8 cellular contexts compared by ENCODE assay signal in genomic region chr5:32710335-32710858, GRCh38. TPM values are rescaled to one million over a fixed set of nuclear protein-coding genes. Genes with fewer than 3 reads are reported as not detected.
DNase-seq lines count a peak whose midpoint lies in the region; ATAC-seq, FAIRE-seq and TF ChIP-seq lines count a peak whose summit lies in the region.

No MANE protein-coding gene starts in this region.

- TF ChIP-seq CTCF in astrocyte (IDR thresholded peaks at IDR 0.05; ENCODE audit: insufficient read depth, low read depth, low read length), result no peak
- TF ChIP-seq CTCF in keratinocyte (optimal IDR thresholded peaks at IDR 0.05 in 1 of 3, IDR thresholded peaks at IDR 0.05 in 1 of 3, conservative IDR thresholded peaks at IDR 0.05 in 1 of 3; ENCODE audit: extremely low read depth in 1 of 3, insufficient read depth in 2 of 3, low read length in 3 of 3), result no peak

- H3K9me3 ChIP-seq in HUES6 (ENCODE audit: control insufficient read depth, insufficient read depth, low read depth, low read length), result no peaks in the 10 kb centered on the region
- no peaks in the 10 kb centered on the region for H3K9me3 ChIP-seq in astrocyte (ENCODE audit: insufficient read depth, low read depth, low read length)
- H3K9me3 ChIP-seq in keratinocyte (ENCODE audit: control insufficient read depth, low read depth, low read length), result no peaks in the 10 kb centered on the region

- DNase-seq in ELR (ENCODE audit: low read depth) (peak; percentile 35), astrocyte (ENCODE audit: low read depth) (no peak), keratinocyte (ENCODE audit: low read depth, low spot score) (no peak), cortex of kidney (lab: John Stamatoyannopoulos, UW) (no peak), cerebellum (ENCODE audit: low spot score) (no peak), NCI-H446 (lab: John Stamatoyannopoulos, UW) (no peak)
- DNase-seq in stimulated activated naive CD8-positive, alpha-beta T cell treated with anti-CD3 and anti-CD28 coated beads, Interleukin-15, amount 100 ng/mL, for 72 hours, result peak; percentile 12 to 16

- peak overlapping the region; percentile 62 for H3K27ac Mint-ChIP-seq in astrocyte (ENCODE audit: unreplicated experiment)
- no peak overlapping the region for H3K27ac Mint-ChIP-seq in stimulated activated naive CD8-positive, alpha-beta T cell treated with anti-CD3 and anti-CD28 coated beads, Interleukin-15, amount 100 ng/mL, for 72 hours

- H4K20me1 ChIP-seq in astrocyte (ENCODE audit: insufficient read depth, low read length) (no peaks in the 10 kb centered on the region), keratinocyte (ENCODE audit: control insufficient read depth, extremely low read depth, insufficient read depth, low read length) (no peaks in the 10 kb centered on the region)

- ATAC-seq in stimulated activated naive CD8-positive, alpha-beta T cell treated with anti-CD3 and anti-CD28 coated beads, Interleukin-15, amount 100 ng/mL, for 72 hours, result peak; percentile 44

- peak overlapping the region; percentile 4 for H3K9ac ChIP-seq in HUES6 (ENCODE audit: low read length)
- peak overlapping the region; percentile 84 for H3K9ac ChIP-seq in astrocyte (ENCODE audit: low read length)
- H3K9ac ChIP-seq in keratinocyte (ENCODE audit: control insufficient read depth, extremely low read depth, insufficient read depth, low read length), result peak overlapping the region; percentile 11

- peak overlapping the region; percentile 90 for H3K4me2 ChIP-seq in astrocyte (ENCODE audit: low read length)
- H3K4me2 ChIP-seq in keratinocyte (ENCODE audit: control insufficient read depth, extremely low read depth, insufficient read depth, low read depth, low read length), result peak overlapping the region; percentile 94

- peak overlapping the region; percentile 65 for H3K4me3 ChIP-seq in HUES6 (ENCODE audit: low read depth, low read length)
- peak overlapping the region; percentile 71 for H3K4me3 ChIP-seq in astrocyte (ENCODE audit: insufficient read depth, low read depth, low read length)
- H3K4me3 ChIP-seq in keratinocyte (ENCODE audit: control insufficient read depth in 2 of 3, extremely low read depth in 1 of 3, insufficient read depth in 2 of 3, low read depth in 1 of 3, low read length in 3 of 3), result peak overlapping the region; percentile 45 to 77 (median 72)

- peaks cover 6% of the 10 kb centered on the region for H3K4me1 Mint-ChIP-seq in astrocyte (ENCODE audit: low read depth, unreplicated experiment)
- H3K4me1 Mint-ChIP-seq in stimulated activated naive CD8-positive, alpha-beta T cell treated with anti-CD3 and anti-CD28 coated beads, Interleukin-15, amount 100 ng/mL, for 72 hours, result peaks cover 48% of the 10 kb centered on the region

- FAIRE-seq in astrocyte (lab: Jason Lieb, UNC) (no peak), keratinocyte (lab: Jason Lieb, UNC) (no peak)

- H3K36me3 ChIP-seq in HUES6 (ENCODE audit: control insufficient read depth, insufficient read depth, low read length) (no peaks in the 10 kb centered on the region), astrocyte (ENCODE audit: insufficient read depth, low read length) (no peaks in the 10 kb centered on the region), keratinocyte (ENCODE audit: control insufficient read depth in 2 of 2, extremely low read depth in 1 of 2, insufficient read depth in 2 of 2, low read length in 2 of 2) (no peaks in the 10 kb centered on the region)

- dilution Hi-C loops in keratinocyte (cut with MboI; ENCODE audit: extremely low pct_ligation_motif_present, low sequenced_read_pairs), result no loop called here

- peak overlapping the region; percentile 91 for H2AFZ ChIP-seq in astrocyte (ENCODE audit: low read depth, low read length)
- H2AFZ ChIP-seq in keratinocyte (ENCODE audit: control insufficient read depth, low read length), result peak overlapping the region; percentile 80

- peaks cover 5% of the 10 kb centered on the region for H3K36me3 Mint-ChIP-seq in astrocyte (ENCODE audit: low read depth, unreplicated experiment)

- H3K27me3 ChIP-seq in HUES6 (ENCODE audit: control insufficient read depth, insufficient read depth, low read length), result peaks cover 76% of the 10 kb centered on the region
- no peaks in the 10 kb centered on the region for H3K27me3 ChIP-seq in astrocyte (ENCODE audit: insufficient read depth, low read length)
- peaks cover 34% of the 10 kb centered on the region for H3K27me3 ChIP-seq in keratinocyte (ENCODE audit: control insufficient read depth, extremely low read depth, insufficient read depth, low read length)

- H3K4me1 ChIP-seq in HUES6 (ENCODE audit: control insufficient read depth, insufficient read depth, low read length), result peaks cover 26% of the 10 kb centered on the region
- H3K4me1 ChIP-seq in astrocyte (ENCODE audit: insufficient read depth, low read length), result peaks cover 25% of the 10 kb centered on the region
- H3K4me1 ChIP-seq in keratinocyte (ENCODE audit: control insufficient read depth, extremely low read depth, insufficient read depth, low read length), result peaks cover 24% of the 10 kb centered on the region

- peak overlapping the region; percentile 91 for H3K4me3 Mint-ChIP-seq in astrocyte (ENCODE audit: unreplicated experiment)
- peak overlapping the region; percentile 59 for H3K4me3 Mint-ChIP-seq in stimulated activated naive CD8-positive, alpha-beta T cell treated with anti-CD3 and anti-CD28 coated beads, Interleukin-15, amount 100 ng/mL, for 72 hours

- peaks cover 9% of the 10 kb centered on the region for H3K9me3 Mint-ChIP-seq in astrocyte (ENCODE audit: unreplicated experiment)
- H3K9me3 Mint-ChIP-seq in stimulated activated naive CD8-positive, alpha-beta T cell treated with anti-CD3 and anti-CD28 coated beads, Interleukin-15, amount 100 ng/mL, for 72 hours, result no peaks in the 10 kb centered on the region

- H3K27ac ChIP-seq in HUES6 (ENCODE audit: low read depth, low read length), result no peak overlapping the region
- peak overlapping the region; percentile 66 for H3K27ac ChIP-seq in astrocyte (ENCODE audit: low read depth, low read length)
- H3K27ac ChIP-seq in keratinocyte (ENCODE audit: control insufficient read depth, insufficient read depth, low read length), result no peak overlapping the region

- peaks cover 58% of the 10 kb centered on the region for H3K27me3 Mint-ChIP-seq in astrocyte (ENCODE audit: low read depth, unreplicated experiment)
- peaks cover 86% of the 10 kb centered on the region for H3K27me3 Mint-ChIP-seq in stimulated activated naive CD8-positive, alpha-beta T cell treated with anti-CD3 and anti-CD28 coated beads, Interleukin-15, amount 100 ng/mL, for 72 hours

- H3K79me2 ChIP-seq in astrocyte (ENCODE audit: insufficient read depth, low read length) (peaks cover 9% of the 10 kb centered on the region), keratinocyte (ENCODE audit: control insufficient read depth, insufficient read depth, low read length) (no peaks in the 10 kb centered on the region)

- no peaks in the 10 kb centered on the region for H3K9me1 ChIP-seq in keratinocyte (ENCODE audit: control insufficient read depth, extremely low read depth, insufficient read depth, low read length)

RNA-seq across cellular contexts. Expression of gene NPR3, which starts 0.7 kb away (rescaled TPM):
- total RNA-seq in astrocyte (0.50 and 1.1 TPM in 2 replicates), cerebellum (3.6 TPM)
- polyA plus RNA-seq in keratinocyte, result 0.01 to 0.55 TPM (median 0.12 TPM) in 3 replicates
- 0.39 TPM for polyA plus RNA-seq in keratinocyte (2011; ENCODE audit: low read depth)
- 0.06 and 0.12 TPM in 2 replicates for polyA plus RNA-seq in keratinocyte (2011; cell fraction: cytosol; rRNA removed)
- polyA plus RNA-seq in keratinocyte (2011; cell fraction: nucleus; rRNA removed), result 0.29 and 0.53 TPM in 2 replicates
- 0.05 and 0.47 TPM in 2 replicates for polyA plus RNA-seq in keratinocyte (2012; ENCODE audit: low replicate concordance)
- polyA minus RNA-seq in keratinocyte, result 0.10 to 1.2 TPM in 2 of 3 replicates, not detected in the other
- polyA minus RNA-seq in keratinocyte (2011; cell fraction: cytosol; rRNA and poly(A)+ RNA removed), result not detected
- polyA minus RNA-seq in keratinocyte (2011; cell fraction: nucleus; rRNA and poly(A)+ RNA removed), result 0.21 and 1.7 TPM in 2 replicates

Comparison
In these comparisons a context has a peak if more than half of its experiments do, and no peak if none do; other contexts are left out.
1. DNase-seq: peak in ELR (single experiment) and stimulated activated naive CD8-positive, alpha-beta T cell treated with anti-CD3 and anti-CD28 coated beads, Interleukin-15, amount 100 ng/mL, for 72 hours (2 of 2); none in astrocyte (single experiment), keratinocyte (single experiment), cortex of kidney (single experiment), cerebellum (single experiment) and NCI-H446 (0 of 2).
2. H3K9ac ChIP-seq: peak in every context shown above with its lines; median percentile 84 in astrocyte; 11 in keratinocyte; 4 in HUES6.
3. Peak in every context shown above with its lines, with median percentiles within 50 percentile points of each other: H3K4me3 ChIP-seq.